In genomic region chr4:89901808-89902431, GRCh38 we compare ENCODE assay signal across 8 cellular contexts. TPM values are rescaled to one million over a fixed set of nuclear protein-coding genes. Genes with fewer than 3 reads are reported as not detected.
DNase-seq lines count a peak whose midpoint lies in the region; ATAC-seq, FAIRE-seq and TF ChIP-seq lines count a peak whose summit lies in the region.
"Not testable (repeated sequence)": the region's sequence is repeated elsewhere in the genome, so short reads cannot be mapped to it uniquely, and the experiment has no call there.

No MANE protein-coding gene starts in this region.

- ATAC-seq in GM23338 (peak; percentile 81), memory B cell (ENCODE audit: low read depth) (peak; percentile 80)

- H2AFZ ChIP-seq in GM23338; OCI-LY1 (ENCODE audit: low read length): not testable (repeated sequence)

- not testable (repeated sequence) for H3K9me3 Mint-ChIP-seq in GM23338, memory B cell

- not testable (repeated sequence) for H3K4me1 ChIP-seq in GM23338 (ENCODE audit: insufficient read depth)
- peaks cover 16% of the 10 kb centered on the region for H3K4me1 ChIP-seq in OCI-LY1 (ENCODE audit: insufficient read depth, low read length, severe bottlenecking)

- H3K9me2 ChIP-seq in GM23338 (ENCODE audit: insufficient read depth); OCI-LY1 (ENCODE audit: low read depth, low read length): not testable (repeated sequence)

- not testable (repeated sequence) for H3K9me3 ChIP-seq in OCI-LY1 (ENCODE audit: low read length)

- not testable (repeated sequence) for H3K27me3 Mint-ChIP-seq in GM23338 (ENCODE audit: insufficient read depth, low read depth, poor library complexity); memory B cell

- H3K4me1 Mint-ChIP-seq in GM23338, memory B cell: not testable (repeated sequence)

- H3K36me3 Mint-ChIP-seq in GM23338 (ENCODE audit: low read depth); memory B cell: not testable (repeated sequence)

- TF ChIP-seq CTCF in GM23338 (conservative IDR thresholded peaks at IDR 0.05; ENCODE audit: low read depth in 2 of 2) (peak; percentile 74 to 90), OCI-LY1 (IDR thresholded peaks at IDR 0.05; ENCODE audit: low read length) (peak; percentile 59)

- H3K27ac ChIP-seq in GM23338 (ENCODE audit: low read depth); OCI-LY1 (ENCODE audit: low read depth, low read length, poor library complexity, severe bottlenecking): not testable (repeated sequence)

- H3K27ac Mint-ChIP-seq in GM23338, memory B cell: not testable (repeated sequence)

- FAIRE-seq in endometrium (lab: Jason Lieb, UNC) = peak; percentile 84

- not testable (repeated sequence) for H3K27me3 ChIP-seq in GM23338 (ENCODE audit: insufficient read depth); OCI-LY1 (ENCODE audit: insufficient read depth, low read length)

- DNase-seq in ELF-1 (ENCODE audit: low read depth, low spot score) (peak; percentile 27), GM23338 (ENCODE audit: low spot score) (peak; percentile 82), memory B cell (ENCODE audit: low spot score in 2 of 2) (peak; percentile 15 to 25)
- DNase-seq in Jurkat, Clone E6-1 (ENCODE audit: low read depth, low spot score) = peak; percentile 40
- DNase-seq in activated CD8-positive, alpha-beta memory T cell treated with anti-CD3 and anti-CD28 coated beads, Interleukin-2, amount 50 U/mL, for 48 hours = peak; percentile 54
- DNase-seq in stimulated activated CD8-positive, alpha-beta memory T cell treated with anti-CD3 and anti-CD28 coated beads, Interleukin-4, amount 100 ng/mL, for 48 hours = peak; percentile 45

- H3K36me3 ChIP-seq in GM23338 (ENCODE audit: insufficient read depth); OCI-LY1 (ENCODE audit: insufficient read depth, low read length): not testable (repeated sequence)

- not testable (repeated sequence) for H3K4me2 ChIP-seq in GM23338; OCI-LY1 (ENCODE audit: low read length)

- not testable (repeated sequence) for H4K20me1 ChIP-seq in GM23338 (replicated peaks; ENCODE audit: insufficient read depth); OCI-LY1 (ENCODE audit: insufficient read depth, low read length)

- not testable (repeated sequence) for H3F3A ChIP-seq in GM23338 (replicated peaks; ENCODE audit: low read depth); OCI-LY1 (ENCODE audit: insufficient read depth, low read length)

- not testable (repeated sequence) for H3K9ac ChIP-seq in OCI-LY1 (ENCODE audit: low read length)

- not testable (repeated sequence) for H3K4me3 Mint-ChIP-seq in GM23338, memory B cell

- H3K4me3 ChIP-seq in GM23338; Jurkat, Clone E6-1 (ENCODE audit: low read length); OCI-LY1 (ENCODE audit: low read depth, low read length, poor library complexity, severe bottlenecking): not testable (repeated sequence)

- H3K79me2 ChIP-seq in GM23338 (replicated peaks; ENCODE audit: insufficient read depth); OCI-LY1 (ENCODE audit: insufficient read depth, low read length): not testable (repeated sequence)

RNA-seq across cellular contexts. Expression of gene MMRN1, which starts 7.3 kb away (rescaled TPM):
- total RNA-seq in GM23338 (2014; rRNA removed; shearing (Covaris generic)) = not detected in 2 replicates
- polyA plus RNA-seq in GM23338 (2016; fragmentation: Nextera tagmentation; extraction: Ambion mirVana) = not detected in 2 replicates
- not detected for polyA plus RNA-seq in Jurkat, Clone E6-1 (2012; ENCODE audit: insufficient read depth, insufficient read length)

Comparison
In these comparisons a context has a peak if more than half of its experiments do, and no peak if none do; other contexts are left out.
1. DNase-seq: peak in every context shown above with its lines; median percentile 82 in GM23338; 54 in activated CD8-positive, alpha-beta memory T cell treated with anti-CD3 and anti-CD28 coated beads, Interleukin-2, amount 50 U/mL, for 48 hours; 45 in stimulated activated CD8-positive, alpha-beta memory T cell treated with anti-CD3 and anti-CD28 coated beads, Interleukin-4, amount 100 ng/mL, for 48 hours; 40 in Jurkat, Clone E6-1; 27 in ELF-1; 20 in memory B cell.